36 cellular contexts compared by ENCODE assay signal in the genomic region with DNA sequence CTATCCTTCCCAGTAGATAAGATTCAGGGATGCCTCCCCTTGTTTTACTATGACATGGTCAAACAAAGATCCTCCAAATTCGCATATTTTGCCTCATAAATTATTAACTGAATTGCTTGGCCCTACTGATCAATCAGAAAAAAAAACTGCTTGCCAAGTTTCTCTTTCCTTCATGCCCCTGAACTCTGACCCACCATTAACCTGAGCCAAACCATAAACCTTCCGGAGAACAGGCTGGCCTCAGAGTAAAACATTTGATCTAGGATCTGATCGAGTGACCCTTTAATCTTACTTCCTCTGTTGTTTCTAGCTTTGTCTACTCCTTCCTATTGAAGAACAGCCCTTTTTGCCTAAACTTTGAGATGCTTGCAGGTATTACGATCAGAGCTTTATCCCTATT.
"Had no signal": no experiment of that assay in that cellular context is flagged by ENCODE, and none has a peak within 500 bp of the region (broad histone marks: within the 10 kb centered on the region; RNA-seq: fewer than 3 reads in every experiment).

No MANE protein-coding gene starts in this region.

- H3K27ac Mint-ChIP-seq: activated B cell treated with CpG ODN at 0.5 μM for 24 hours; activated CD4-positive, alpha-beta memory T cell treated with anti-CD3 and anti-CD28 coated beads for 36 hours; activated CD4-positive, alpha-beta T cell treated with anti-CD3 and anti-CD28 coated beads, Interleukin-2, amount 10 ng/mL, durations not matched to agents 24 days and 14 days; activated CD8-positive, alpha-beta T cell treated with anti-CD3 and anti-CD28 coated beads for 36 hours; activated naive CD4-positive, alpha-beta T cell treated with anti-CD3 and anti-CD28 coated beads for 36 hours; activated naive CD4-positive, alpha-beta T cell treated with anti-CD3 and anti-CD28 coated beads, Interleukin-2, amount 50 U/mL, for 72 hours; activated naive CD8-positive, alpha-beta T cell treated with anti-CD3 and anti-CD28 coated beads for 36 hours; activated T-cell treated with anti-CD3 and anti-CD28 coated beads, Interleukin-2, amount 50 U/mL, for 72 hours; activated T-helper 1 cell treated with anti-CD3 and anti-CD28 coated beads, Interleukin-12 subunit alpha, Interleukin-12 subunit beta, Interleukin-2, Interleukin-4 antibody, amounts not matched to agents 30 ng/mL and 10 ng/mL and 1 ng/mL, durations not matched to agents 14 hours and 24 hours and 36 hours; activated T-helper 17 cell treated with anti-CD3 and anti-CD28 coated beads, Interleukin-2, amount 50 U/mL, for 72 hours; brain; T-helper 1 cell treated with Interleukin-12 subunit alpha and Interleukin-12 subunit beta and Interleukin-4 antibody, amounts not matched to agents 30 μg/mL and 1 μg/mL, for 36 hours; T-helper 2 cell treated with Interferon-gamma antibody and Interleukin-4, amounts not matched to agents 5 μg/mL and 100 μg/mL, for 36 hours had no signal

- H3K27me3 ChIP-seq: adrenal gland, cardiac muscle cell had no signal

- H3K36me3 ChIP-seq: adrenal gland, cardiac muscle cell had no signal

- H3K4me3 ChIP-seq: adrenal gland, cardiac muscle cell had no signal

- H3K27me3 Mint-ChIP-seq: activated B cell treated with CpG ODN at 0.5 μM for 24 hours; activated CD4-positive, alpha-beta memory T cell treated with anti-CD3 and anti-CD28 coated beads for 36 hours; activated CD4-positive, alpha-beta T cell treated with anti-CD3 and anti-CD28 coated beads, Interleukin-2, amount 10 ng/mL, durations not matched to agents 24 days and 14 days; activated CD8-positive, alpha-beta T cell treated with anti-CD3 and anti-CD28 coated beads for 36 hours; activated naive CD8-positive, alpha-beta T cell treated with anti-CD3 and anti-CD28 coated beads for 36 hours; activated T-helper 17 cell treated with anti-CD3 and anti-CD28 coated beads, Interleukin-2, amount 50 U/mL, for 72 hours; brain had no signal

- DNase-seq: activated B cell treated with CpG ODN at 0.5 μM for 24 hours; activated CD4-positive, alpha-beta memory T cell treated with anti-CD3 and anti-CD28 coated beads for 36 hours; activated CD4-positive, alpha-beta T cell treated with anti-CD3 and anti-CD28 coated beads for 4 hours; activated CD4-positive, alpha-beta T cell treated with anti-CD3 and anti-CD28 coated beads, Interleukin-2, amount 10 ng/mL, durations not matched to agents 24 days and 14 days; activated CD4-positive, alpha-beta T cell treated with anti-CD3 and anti-CD28 coated beads, Interleukin-2, amount 50 U/mL, for 1 hour; activated CD4-positive, alpha-beta T cell treated with anti-CD3 and anti-CD28 coated beads, Interleukin-2, amount 50 U/mL, for 4 hours; activated CD4-positive, CD25-positive, alpha-beta regulatory T cell treated with anti-CD3 and anti-CD28 coated beads, Interleukin-2, amount 50 U/mL, for 72 hours; activated CD8-positive, alpha-beta memory T cell treated with anti-CD3 and anti-CD28 coated beads, Interleukin-2, amount 50 U/mL, for 4 hours; activated CD8-positive, alpha-beta T cell treated with anti-CD3 and anti-CD28 coated beads for 36 hours; activated effector memory CD4-positive, alpha-beta T cell treated with anti-CD3 and anti-CD28 coated beads, Interleukin-2, amount 50 U/mL, for 16 hours; activated gamma-delta T cell treated with Interleukin-2 at 50 U/mL for 16 hours; activated naive CD4-positive, alpha-beta T cell; activated naive CD4-positive, alpha-beta T cell treated with anti-CD3 and anti-CD28 coated beads for 36 hours; activated naive CD4-positive, alpha-beta T cell treated with anti-CD3 and anti-CD28 coated beads, Interleukin-2, amount 50 U/mL, for 16 hours; activated naive CD8-positive, alpha-beta T cell treated with anti-CD3 and anti-CD28 coated beads for 36 hours; activated T-cell treated with anti-CD3 and anti-CD28 coated beads for 4 hours; activated T-cell treated with anti-CD3 and anti-CD28 coated beads, Interleukin-2, amount 50 U/mL, for 1 hour; activated T-cell treated with anti-CD3 and anti-CD28 coated beads, Interleukin-2, amount 50 U/mL, for 4 hours; activated T-cell treated with anti-CD3 and anti-CD28 coated beads, Interleukin-2, amount 50 U/mL, for 72 hours; adrenal gland; amniotic stem cell; aorta; central memory CD4-positive, alpha-beta T cell; T-helper 1 cell; T-helper 2 cell; T-helper 9 cell had no signal

- H3K36me3 Mint-ChIP-seq: activated CD4-positive, alpha-beta memory T cell treated with anti-CD3 and anti-CD28 coated beads for 36 hours; activated naive CD4-positive, alpha-beta T cell treated with anti-CD3 and anti-CD28 coated beads, Interleukin-2, amount 50 U/mL, for 72 hours; activated naive CD8-positive, alpha-beta T cell treated with anti-CD3 and anti-CD28 coated beads for 36 hours; brain had no signal

- ATAC-seq: activated CD8-positive, alpha-beta T cell treated with anti-CD3 and anti-CD28 coated beads for 36 hours; activated naive CD4-positive, alpha-beta T cell treated with anti-CD3 and anti-CD28 coated beads, Interleukin-2, amount 50 U/mL, for 72 hours; activated T-cell treated with anti-CD3 and anti-CD28 coated beads, Interleukin-2, amount 50 U/mL, for 4 hours; activated T-cell treated with anti-CD3 and anti-CD28 coated beads, Interleukin-2, amount 50 U/mL, for 72 hours; activated T-helper 17 cell treated with anti-CD3 and anti-CD28 coated beads, Interleukin-2, amount 50 U/mL, for 72 hours had no signal

- H3K9me3 Mint-ChIP-seq: activated naive CD8-positive, alpha-beta T cell treated with anti-CD3 and anti-CD28 coated beads for 36 hours; activated T-helper 1 cell treated with anti-CD3 and anti-CD28 coated beads, Interleukin-12 subunit alpha, Interleukin-12 subunit beta, Interleukin-2, Interleukin-4 antibody, amounts not matched to agents 30 ng/mL and 10 ng/mL and 1 ng/mL, durations not matched to agents 14 hours and 24 hours and 36 hours; T-helper 1 cell treated with Interleukin-12 subunit alpha and Interleukin-12 subunit beta and Interleukin-4 antibody, amounts not matched to agents 30 μg/mL and 1 μg/mL, for 36 hours had no signal

- H3K9me3 ChIP-seq: adrenal gland had no signal

- H3K4me1 Mint-ChIP-seq: activated B cell treated with CpG ODN at 0.5 μM for 24 hours; activated CD4-positive, alpha-beta T cell treated with anti-CD3 and anti-CD28 coated beads, Interleukin-2, amount 10 ng/mL, durations not matched to agents 24 days and 14 days; activated naive CD8-positive, alpha-beta T cell treated with anti-CD3 and anti-CD28 coated beads for 36 hours; activated T-helper 17 cell treated with anti-CD3 and anti-CD28 coated beads, Interleukin-2, amount 50 U/mL, for 72 hours; brain had no signal

- H3K4me3 Mint-ChIP-seq: activated B cell treated with CpG ODN at 0.5 μM for 24 hours; activated CD4-positive, alpha-beta memory T cell treated with anti-CD3 and anti-CD28 coated beads for 36 hours; activated CD4-positive, alpha-beta T cell treated with anti-CD3 and anti-CD28 coated beads, Interleukin-2, amount 10 ng/mL, durations not matched to agents 24 days and 14 days; activated CD8-positive, alpha-beta T cell treated with anti-CD3 and anti-CD28 coated beads for 36 hours; activated naive CD4-positive, alpha-beta T cell treated with anti-CD3 and anti-CD28 coated beads for 36 hours; activated naive CD8-positive, alpha-beta T cell treated with anti-CD3 and anti-CD28 coated beads for 36 hours; activated T-cell treated with anti-CD3 and anti-CD28 coated beads, Interleukin-2, amount 50 U/mL, for 4 hours; activated T-cell treated with anti-CD3 and anti-CD28 coated beads, Interleukin-2, amount 50 U/mL, for 72 hours; activated T-helper 1 cell treated with anti-CD3 and anti-CD28 coated beads, Interleukin-12 subunit alpha, Interleukin-12 subunit beta, Interleukin-2, Interleukin-4 antibody, amounts not matched to agents 30 ng/mL and 10 ng/mL and 1 ng/mL, durations not matched to agents 14 hours and 24 hours and 36 hours; activated T-helper 17 cell treated with anti-CD3 and anti-CD28 coated beads, Interleukin-2, amount 50 U/mL, for 72 hours; brain; T-helper 1 cell treated with Interleukin-12 subunit alpha and Interleukin-12 subunit beta and Interleukin-4 antibody, amounts not matched to agents 30 μg/mL and 1 μg/mL, for 36 hours; T-helper 2 cell treated with Interferon-gamma antibody and Interleukin-4, amounts not matched to agents 5 μg/mL and 100 μg/mL, for 36 hours had no signal

- FAIRE-seq: bronchial epithelial cell, TTC549 had no signal

- H3K4me1 ChIP-seq: adrenal gland had no signal

- H3K27ac ChIP-seq: adrenal gland, cardiac muscle cell, VCaP had no signal
